11 cellular contexts compared by ENCODE assay signal in the genomic region with DNA sequence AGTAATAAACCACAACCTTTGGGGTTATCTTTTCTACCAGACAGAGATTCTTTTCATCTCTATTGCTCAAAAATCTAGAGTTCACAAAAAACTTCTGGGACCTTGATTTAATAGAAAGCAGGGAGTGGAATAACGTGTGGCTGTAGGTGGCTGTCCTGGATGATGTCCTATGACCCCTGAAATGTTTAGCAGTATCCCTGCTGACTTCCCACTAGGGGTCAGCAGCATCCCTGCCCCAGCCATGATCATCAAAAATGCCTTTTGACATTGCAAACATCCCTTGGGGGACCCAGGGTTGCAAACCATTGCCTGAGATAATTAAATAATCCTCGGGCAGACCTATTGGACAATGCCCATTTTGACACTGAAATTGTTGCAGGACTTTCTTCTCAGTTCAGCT.
DNase-seq lines count a peak whose midpoint lies in the region; ATAC-seq and TF ChIP-seq lines count a peak whose summit lies in the region.
"Had no signal": no experiment of that assay in that cellular context is flagged by ENCODE, and none has a peak within 500 bp of the region (broad histone marks: within the 10 kb centered on the region; RNA-seq: fewer than 3 reads in every experiment).

No MANE protein-coding gene starts in this region.

- H3K27me3 Mint-ChIP-seq in GM23338 (ENCODE audit: insufficient read depth, low read depth, poor library complexity), result peaks cover 11% of the 10 kb centered on the region

- H2AFZ ChIP-seq in GM23338, result 0 out of 2 replicates have a peak overlapping the region, but pooled peaks have one; percentile 81

- H3K27me3 ChIP-seq in GM23338 (ENCODE audit: insufficient read depth), result no peaks in the 10 kb centered on the region
- H3K27me3 ChIP-seq: SJSA1 had no signal

- H3K9me2 ChIP-seq in GM23338 (ENCODE audit: insufficient read depth), result 0 out of 2 replicates have a peak, but pooled peaks cover 2% of the 10 kb centered on the region

- H3K4me1 ChIP-seq in GM23338 (ENCODE audit: insufficient read depth), result peaks cover 51% of the 10 kb centered on the region
- H3K4me1 ChIP-seq: heart right ventricle, SJSA1 had no signal

- DNase-seq in EH (ENCODE audit: low read depth) (peak; percentile 2), GM23338 (ENCODE audit: low spot score) (peak; percentile 74), RWPE1 (ENCODE audit: low spot score) (peak; percentile 27), islet precursor cell (peak; percentile 45), activated T-cell treated with anti-CD3 and anti-CD28 coated beads for 4 hours (no peak), NCI-H1105 (lab: John Stamatoyannopoulos, UW) (no peak), NCI-H2227 (lab: John Stamatoyannopoulos, UW; ENCODE audit: unreplicated experiment) (no peak)
- DNase-seq: heart right ventricle, NCI-H187 had no signal

- H3K36me3 Mint-ChIP-seq in GM23338 (ENCODE audit: low read depth), result peaks cover 3% of the 10 kb centered on the region

- H3K4me2 ChIP-seq in GM23338, result no peak overlapping the region

- peak overlapping the region; percentile 50; the same call in 1 of the 2 replicates for H3K27ac Mint-ChIP-seq in GM23338

- 0 out of 2 replicates have a peak, but pooled peaks cover 4% of the 10 kb centered on the region for H3F3A ChIP-seq in GM23338 (replicated peaks; ENCODE audit: low read depth)

- ATAC-seq in GM23338 (peak; percentile 47), HG03135 (IDR thresholded peaks at IDR 0.05; ENCODE audit: unreplicated experiment) (no peak)
- ATAC-seq: heart right ventricle had no signal

- peaks cover 49% of the 10 kb centered on the region for H3K4me1 Mint-ChIP-seq in GM23338

- TF ChIP-seq CTCF in GM23338 (conservative IDR thresholded peaks at IDR 0.05; ENCODE audit: low read depth in 2 of 2) (peak; percentile 65 to 86), RWPE1 (conservative IDR thresholded peaks at IDR 0.05; ENCODE audit: low read depth) (peak; percentile 9; the same call in 1 of the 2 replicates)

- no peak overlapping the region for H3K4me3 ChIP-seq in GM23338
- H3K4me3 ChIP-seq: heart right ventricle, SJSA1 had no signal

- H3K27ac ChIP-seq in GM23338 (ENCODE audit: low read depth), result no peak overlapping the region
- no peak overlapping the region for H3K27ac ChIP-seq in RWPE1
- H3K27ac ChIP-seq: heart right ventricle, SJSA1 had no signal

- no peaks in the 10 kb centered on the region for H3K36me3 ChIP-seq in GM23338 (ENCODE audit: insufficient read depth)
- H3K36me3 ChIP-seq: heart right ventricle, SJSA1 had no signal

- POLR2A ChIA-PET in RWPE1 (lab: Yijun Ruan, JAX; ENCODE audit: low non-redundant PET), result no interaction called here

- H4K20me1 ChIP-seq in GM23338 (replicated peaks; ENCODE audit: insufficient read depth), result no peaks in the 10 kb centered on the region

- H3K79me2 ChIP-seq in GM23338 (replicated peaks; ENCODE audit: insufficient read depth), result no peaks in the 10 kb centered on the region

- CTCF ChIA-PET in RWPE1 (lab: Yijun Ruan, JAX), result interaction anchor here (1.7 kb wide), 1 partner anchor 10 kb away, joined by 4 read pairs; no protein-coding TSS in a partner anchor

- H3K9me3 Mint-ChIP-seq in GM23338, result peaks cover 6% of the 10 kb centered on the region; the same call in 2 of the 3 replicates

- no peak overlapping the region for H3K4me3 Mint-ChIP-seq in GM23338

TF ChIP-seq in GM23338, 12 proteins besides CTCF, POLR2A, EP300 and RAD21 (continues in another document):
- TF ChIP-seq ZNF331 (CRISPR knock-in tag; IDR thresholded peaks at IDR 0.05; ENCODE audit: low read depth) (no peak), POLR2AphosphoS5 (IDR thresholded peaks at IDR 0.05; ENCODE audit: low read depth) (no peak), EZH2phosphoT487 (IDR thresholded peaks at IDR 0.05; ENCODE audit: unreplicated experiment) (no peak)
- TF ChIP-seq, protein P1, sequence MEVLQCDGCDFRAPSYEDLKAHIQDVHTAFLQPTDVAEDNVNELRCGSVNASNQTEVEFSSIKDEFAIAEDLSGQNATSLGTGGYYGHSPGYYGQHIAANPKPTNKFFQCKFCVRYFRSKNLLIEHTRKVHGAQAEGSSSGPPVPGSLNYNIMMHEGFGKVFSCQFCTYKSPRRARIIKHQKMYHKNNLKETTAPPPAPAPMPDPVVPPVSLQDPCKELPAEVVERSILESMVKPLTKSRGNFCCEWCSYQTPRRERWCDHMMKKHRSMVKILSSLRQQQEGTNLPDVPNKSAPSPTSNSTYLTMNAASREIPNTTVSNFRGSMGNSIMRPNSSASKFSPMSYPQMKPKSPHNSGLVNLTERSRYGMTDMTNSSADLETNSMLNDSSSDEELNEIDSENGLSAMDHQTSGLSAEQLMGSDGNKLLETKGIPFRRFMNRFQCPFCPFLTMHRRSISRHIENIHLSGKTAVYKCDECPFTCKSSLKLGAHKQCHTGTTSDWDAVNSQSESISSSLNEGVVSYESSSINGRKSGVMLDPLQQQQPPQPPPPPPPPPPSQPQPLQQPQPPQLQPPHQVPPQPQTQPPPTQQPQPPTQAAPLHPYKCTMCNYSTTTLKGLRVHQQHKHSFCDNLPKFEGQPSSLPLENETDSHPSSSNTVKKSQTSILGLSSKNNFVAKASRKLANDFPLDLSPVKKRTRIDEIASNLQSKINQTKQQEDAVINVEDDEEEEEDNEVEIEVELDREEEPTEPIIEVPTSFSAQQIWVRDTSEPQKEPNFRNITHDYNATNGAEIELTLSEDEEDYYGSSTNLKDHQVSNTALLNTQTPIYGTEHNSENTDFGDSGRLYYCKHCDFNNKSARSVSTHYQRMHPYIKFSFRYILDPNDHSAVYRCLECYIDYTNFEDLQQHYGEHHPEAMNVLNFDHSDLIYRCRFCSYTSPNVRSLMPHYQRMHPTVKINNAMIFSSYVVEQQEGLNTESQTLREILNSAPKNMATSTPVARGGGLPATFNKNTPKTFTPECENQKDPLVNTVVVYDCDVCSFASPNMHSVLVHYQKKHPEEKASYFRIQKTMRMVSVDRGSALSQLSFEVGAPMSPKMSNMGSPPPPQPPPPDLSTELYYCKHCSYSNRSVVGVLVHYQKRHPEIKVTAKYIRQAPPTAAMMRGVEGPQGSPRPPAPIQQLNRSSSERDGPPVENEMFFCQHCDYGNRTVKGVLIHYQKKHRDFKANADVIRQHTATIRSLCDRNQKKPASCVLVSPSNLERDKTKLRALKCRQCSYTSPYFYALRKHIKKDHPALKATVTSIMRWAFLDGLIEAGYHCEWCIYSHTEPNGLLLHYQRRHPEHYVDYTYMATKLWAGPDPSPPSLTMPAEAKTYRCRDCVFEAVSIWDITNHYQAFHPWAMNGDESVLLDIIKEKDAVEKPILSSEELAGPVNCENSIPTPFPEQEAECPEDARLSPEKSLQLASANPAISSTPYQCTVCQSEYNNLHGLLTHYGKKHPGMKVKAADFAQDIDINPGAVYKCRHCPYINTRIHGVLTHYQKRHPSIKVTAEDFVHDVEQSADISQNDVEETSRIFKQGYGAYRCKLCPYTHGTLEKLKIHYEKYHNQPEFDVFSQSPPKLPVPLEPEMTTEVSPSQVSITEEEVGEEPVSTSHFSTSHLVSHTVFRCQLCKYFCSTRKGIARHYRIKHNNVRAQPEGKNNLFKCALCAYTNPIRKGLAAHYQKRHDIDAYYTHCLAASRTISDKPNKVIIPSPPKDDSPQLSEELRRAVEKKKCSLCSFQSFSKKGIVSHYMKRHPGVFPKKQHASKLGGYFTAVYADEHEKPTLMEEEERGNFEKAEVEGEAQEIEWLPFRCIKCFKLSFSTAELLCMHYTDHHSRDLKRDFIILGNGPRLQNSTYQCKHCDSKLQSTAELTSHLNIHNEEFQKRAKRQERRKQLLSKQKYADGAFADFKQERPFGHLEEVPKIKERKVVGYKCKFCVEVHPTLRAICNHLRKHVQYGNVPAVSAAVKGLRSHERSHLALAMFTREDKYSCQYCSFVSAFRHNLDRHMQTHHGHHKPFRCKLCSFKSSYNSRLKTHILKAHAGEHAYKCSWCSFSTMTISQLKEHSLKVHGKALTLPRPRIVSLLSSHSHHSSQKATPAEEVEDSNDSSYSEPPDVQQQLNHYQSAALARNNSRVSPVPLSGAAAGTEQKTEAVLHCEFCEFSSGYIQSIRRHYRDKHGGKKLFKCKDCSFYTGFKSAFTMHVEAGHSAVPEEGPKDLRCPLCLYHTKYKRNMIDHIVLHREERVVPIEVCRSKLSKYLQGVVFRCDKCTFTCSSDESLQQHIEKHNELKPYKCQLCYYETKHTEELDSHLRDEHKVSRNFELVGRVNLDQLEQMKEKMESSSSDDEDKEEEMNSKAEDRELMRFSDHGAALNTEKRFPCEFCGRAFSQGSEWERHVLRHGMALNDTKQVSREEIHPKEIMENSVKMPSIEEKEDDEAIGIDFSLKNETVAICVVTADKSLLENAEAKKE (CRISPR knock-in tag; IDR thresholded peaks at IDR 0.05), result no peak
- TF ChIP-seq, protein P2, sequence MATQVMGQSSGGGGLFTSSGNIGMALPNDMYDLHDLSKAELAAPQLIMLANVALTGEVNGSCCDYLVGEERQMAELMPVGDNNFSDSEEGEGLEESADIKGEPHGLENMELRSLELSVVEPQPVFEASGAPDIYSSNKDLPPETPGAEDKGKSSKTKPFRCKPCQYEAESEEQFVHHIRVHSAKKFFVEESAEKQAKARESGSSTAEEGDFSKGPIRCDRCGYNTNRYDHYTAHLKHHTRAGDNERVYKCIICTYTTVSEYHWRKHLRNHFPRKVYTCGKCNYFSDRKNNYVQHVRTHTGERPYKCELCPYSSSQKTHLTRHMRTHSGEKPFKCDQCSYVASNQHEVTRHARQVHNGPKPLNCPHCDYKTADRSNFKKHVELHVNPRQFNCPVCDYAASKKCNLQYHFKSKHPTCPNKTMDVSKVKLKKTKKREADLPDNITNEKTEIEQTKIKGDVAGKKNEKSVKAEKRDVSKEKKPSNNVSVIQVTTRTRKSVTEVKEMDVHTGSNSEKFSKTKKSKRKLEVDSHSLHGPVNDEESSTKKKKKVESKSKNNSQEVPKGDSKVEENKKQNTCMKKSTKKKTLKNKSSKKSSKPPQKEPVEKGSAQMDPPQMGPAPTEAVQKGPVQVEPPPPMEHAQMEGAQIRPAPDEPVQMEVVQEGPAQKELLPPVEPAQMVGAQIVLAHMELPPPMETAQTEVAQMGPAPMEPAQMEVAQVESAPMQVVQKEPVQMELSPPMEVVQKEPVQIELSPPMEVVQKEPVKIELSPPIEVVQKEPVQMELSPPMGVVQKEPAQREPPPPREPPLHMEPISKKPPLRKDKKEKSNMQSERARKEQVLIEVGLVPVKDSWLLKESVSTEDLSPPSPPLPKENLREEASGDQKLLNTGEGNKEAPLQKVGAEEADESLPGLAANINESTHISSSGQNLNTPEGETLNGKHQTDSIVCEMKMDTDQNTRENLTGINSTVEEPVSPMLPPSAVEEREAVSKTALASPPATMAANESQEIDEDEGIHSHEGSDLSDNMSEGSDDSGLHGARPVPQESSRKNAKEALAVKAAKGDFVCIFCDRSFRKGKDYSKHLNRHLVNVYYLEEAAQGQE (IDR thresholded peaks at IDR 0.05; ENCODE audit: unreplicated experiment), result no peak

Comparison
In these comparisons a context has a peak if more than half of its experiments do, and no peak if none do; other contexts are left out.
1. DNase-seq: peak in EH (single experiment), GM23338 (single experiment), RWPE1 (single experiment) and islet precursor cell (single experiment); none in activated T-cell treated with anti-CD3 and anti-CD28 coated beads for 4 hours (single experiment), NCI-H1105 (single experiment) and NCI-H2227 (single experiment).